In genomic region chr2:136012315-136012714, GRCh38 we compare ENCODE assay signal across 17 cellular contexts.
"Had no signal": no experiment of that assay in that cellular context is flagged by ENCODE, and none has a peak within 500 bp of the region (broad histone marks: within the 10 kb centered on the region; RNA-seq: fewer than 3 reads in every experiment).

No MANE protein-coding gene starts in this region.

- H3K27me3 ChIP-seq: heart left ventricle had no signal

- DNase-seq: activated CD4-positive, alpha-beta memory T cell treated with anti-CD3 and anti-CD28 coated beads for 36 hours; activated CD4-positive, alpha-beta T cell treated with anti-CD3 and anti-CD28 coated beads for 48 hours; activated effector memory CD4-positive, alpha-beta T cell treated with Interleukin-2 at 50 U/mL for 16 hours; activated naive CD4-positive, alpha-beta T cell treated with anti-CD3 and anti-CD28 coated beads, Interleukin-2, amount 10 ng/mL, durations not matched to agents 7 days and 5 days; activated T-cell treated with anti-CD3 and anti-CD28 coated beads, Interleukin-2, amount 50 U/mL, for 72 hours; cerebellar nuclear complex; heart left ventricle; islet precursor cell; left colon; mesenchymal stem cell; right cardiac atrium; stimulated activated CD4-positive, alpha-beta T cell treated with anti-CD3 and anti-CD28 coated beads, Interleukin-12 subunit alpha, Interleukin-12 subunit beta, amount 100 ng/mL, for 4 hours; stimulated activated CD4-positive, alpha-beta T cell treated with anti-CD3 and anti-CD28 coated beads, Interleukin-4, amount 100 ng/mL, for 4 hours; stimulated activated naive CD8-positive, alpha-beta T cell treated with anti-CD3 and anti-CD28 coated beads, Interleukin-15, amount 100 ng/mL, for 72 hours; tibial artery had no signal

- H2AFZ ChIP-seq: parathyroid adenoma had no signal

- H3K9me3 ChIP-seq: heart left ventricle, tibial artery had no signal

- H3K4me1 ChIP-seq: parathyroid adenoma, tibial artery had no signal

- H3K4me3 ChIP-seq: coronary artery, heart left ventricle, tibial artery had no signal

- H3K27ac ChIP-seq: coronary artery, parathyroid adenoma, tibial artery had no signal

- H3K79me2 ChIP-seq: parathyroid adenoma had no signal

- H3K36me3 ChIP-seq: heart left ventricle, tibial artery had no signal
